Comparison of ENCODE assay signal across 21 cellular contexts in the genomic region with DNA sequence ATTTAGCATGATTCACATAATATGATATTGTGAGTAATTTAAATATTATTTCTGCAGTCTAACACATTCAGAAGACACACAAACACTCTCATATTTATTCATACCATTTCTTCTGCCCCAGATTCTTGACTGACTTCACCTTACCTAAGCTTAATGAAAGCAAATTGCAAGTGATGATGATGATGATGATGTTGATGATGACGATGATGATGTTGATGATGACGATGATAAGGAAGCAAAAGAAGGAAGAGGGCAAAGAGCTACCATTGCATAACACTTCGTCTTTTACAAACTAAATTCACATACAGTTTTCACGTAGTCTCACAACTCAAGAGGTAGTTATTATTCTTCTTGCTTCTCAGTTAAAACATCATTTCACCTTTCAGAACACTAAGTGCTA.
DNase-seq lines count a peak whose midpoint lies in the region; ATAC-seq, FAIRE-seq and TF ChIP-seq lines count a peak whose summit lies in the region.
"Had no signal": no experiment of that assay in that cellular context is flagged by ENCODE, and none has a peak within 500 bp of the region (broad histone marks: within the 10 kb centered on the region; RNA-seq: fewer than 3 reads in every experiment).

No MANE protein-coding gene starts in this region.

- SMC1A ChIA-PET in GM12878 (lab: Charles Lee; ENCODE audit: uncharacterized antibody, unreplicated experiment) = interaction anchor here (0.8 kb wide), 1 partner anchor 250 kb away, joined by 3 read pairs; no protein-coding TSS in a partner anchor

- no peaks in the 10 kb centered on the region for H3K79me2 ChIP-seq in HepG2 (ENCODE audit: insufficient read depth, low read length)
- no peaks in the 10 kb centered on the region for H3K79me2 ChIP-seq in GM12878 (ENCODE audit: control insufficient read depth, insufficient read depth, low read length)

- CTCF ChIA-PET in HepG2 (lab: Yijun Ruan, JAX; ENCODE audit: low intra/inter-chr PET ratio, low total read pairs) (no interaction called here), GM12878 (lab: Yijun Ruan, JAX) (no interaction called here)

- no peak overlapping the region for H3K9ac ChIP-seq in HepG2 (ENCODE audit: insufficient read depth, low read depth, low read length)
- H3K9ac ChIP-seq in GM12878 (ENCODE audit: control insufficient read depth, insufficient read depth, low read length) = no peak overlapping the region
- H3K9ac ChIP-seq: BLaER1 treated with 17β-estradiol and CSF1 and Interleukin-3, amounts not matched to agents 10 nM and 100 nM had no signal

- RAD21 ChIA-PET in GM12878 (lab: Charles Lee; ENCODE audit: unreplicated experiment) = interaction anchor here (1.2 kb wide), 1 partner anchor 19 kb away, joined by 3 read pairs; no protein-coding TSS in a partner anchor

- FAIRE-seq in HepG2 (lab: Jason Lieb, UNC) = no peak
- peak; percentile 64 for FAIRE-seq in GM12878 (lab: Jason Lieb, UNC)
- FAIRE-seq: A549, G401.6, GM12891, GM19239 had no signal

- H4K20me1 ChIP-seq in HepG2 (ENCODE audit: insufficient read depth, low read length) (no peaks in the 10 kb centered on the region), GM12878 (ENCODE audit: control insufficient read depth, insufficient read depth) (no peaks in the 10 kb centered on the region)
- H4K20me1 ChIP-seq: BLaER1 treated with 17β-estradiol and CSF1 and Interleukin-3, amounts not matched to agents 10 nM and 100 nM had no signal

- H3K4me2 ChIP-seq in HepG2 (ENCODE audit: low read depth, low read length) = no peak overlapping the region
- H3K4me2 ChIP-seq in GM12878 (ENCODE audit: control insufficient read depth, insufficient read depth) = no peak overlapping the region
- H3K4me2 ChIP-seq: A549; BLaER1 treated with 17β-estradiol and CSF1 and Interleukin-3, amounts not matched to agents 10 nM and 100 nM had no signal

- H3K9me3 ChIP-seq in HepG2 (ENCODE audit: low read length) (no peaks in the 10 kb centered on the region), right lobe of liver (no peaks in the 10 kb centered on the region), GM12878 (replicated peaks; ENCODE audit: control insufficient read depth, insufficient read depth, low read length) (no peaks in the 10 kb centered on the region)
- H3K9me3 ChIP-seq: A549; BLaER1 treated with 17β-estradiol and CSF1 and Interleukin-3, amounts not matched to agents 10 nM and 100 nM; Caco-2 had no signal

- TF ChIP-seq CTCF in HepG2 (CRISPR knock-in tag; IDR thresholded peaks at IDR 0.05) (no peak), right lobe of liver (IDR thresholded peaks at IDR 0.05) (no peak), GM12878 (IDR thresholded peaks at IDR 0.05 in 2 of 3, conservative IDR thresholded peaks at IDR 0.05 in 1 of 3; ENCODE audit: control insufficient read depth in 2 of 3, extremely low read depth in 1 of 3, insufficient read depth in 1 of 3, low read depth in 3 of 3, low read length in 3 of 3) (no peak)

- H3K36me3 ChIP-seq in HepG2 (replicated peaks in 1 of 2; ENCODE audit: control insufficient read depth in 1 of 2, insufficient read depth in 2 of 2, low read length in 2 of 2) = no peaks in the 10 kb centered on the region
- H3K36me3 ChIP-seq in right lobe of liver = no peaks in the 10 kb centered on the region
- no peaks in the 10 kb centered on the region for H3K36me3 ChIP-seq in GM12878 (ENCODE audit: control insufficient read depth in 2 of 2, insufficient read depth in 2 of 2, low read length in 1 of 2)
- H3K36me3 ChIP-seq: BLaER1 treated with 17β-estradiol and CSF1 and Interleukin-3, amounts not matched to agents 10 nM and 100 nM had no signal

- DNase-seq in HepG2 (ENCODE audit: low spot score) (no peak), right lobe of liver (no peak), GM12878 (ENCODE audit: low read depth, low spot score) (no peak), GM03348 (ENCODE audit: low spot score) (no peak), retina (no peak)
- DNase-seq: AML-193; Caco-2; Calu3; CD4-positive, alpha-beta T cell; CD8-positive, alpha-beta T cell; DMS 273 treated with DMSO at 0.1 percent for 48 hours; DMS153; DMS79 treated with DMSO at 0.1 percent for 48 hours; GF-D8 had no signal

- H3K4me3 ChIP-seq in HepG2 (replicated peaks in 1 of 3; ENCODE audit: insufficient read depth in 1 of 3, low read depth in 2 of 3, low read length in 3 of 3) = no peak overlapping the region
- no peak overlapping the region for H3K4me3 ChIP-seq in right lobe of liver
- H3K4me3 ChIP-seq in GM12878 = no peak overlapping the region
- H3K4me3 ChIP-seq: A549; BLaER1 treated with 17β-estradiol and CSF1 and Interleukin-3, amounts not matched to agents 10 nM and 100 nM had no signal

- H3K4me1 ChIP-seq in HepG2 (ENCODE audit: insufficient read depth, low read length) (no peaks in the 10 kb centered on the region), right lobe of liver (no peaks in the 10 kb centered on the region), GM12878 (ENCODE audit: control insufficient read depth, insufficient read depth, low read length) (no peaks in the 10 kb centered on the region)
- H3K4me1 ChIP-seq: A549; BLaER1 treated with 17β-estradiol and CSF1 and Interleukin-3, amounts not matched to agents 10 nM and 100 nM; Caco-2 had no signal

- TF ChIP-seq POLR2A in HepG2 (IDR thresholded peaks at IDR 0.05; ENCODE audit: insufficient read depth in 1 of 2, low read depth in 2 of 2, low read length in 2 of 2) = no peak
- no peak for TF ChIP-seq POLR2A in right lobe of liver (IDR thresholded peaks at IDR 0.05)
- no peak for TF ChIP-seq POLR2A in GM12878 (IDR thresholded peaks at IDR 0.05; ENCODE audit: low read depth, low read length)

- POLR2A ChIA-PET in HepG2 (lab: Yijun Ruan, JAX) = no interaction called here
- POLR2A ChIA-PET in GM12878 (lab: Charles Lee) = no interaction called here

- TF ChIP-seq RAD21 in HepG2 (CRISPR knock-in tag; IDR thresholded peaks at IDR 0.05) (no peak), GM12878 (IDR thresholded peaks at IDR 0.05; ENCODE audit: insufficient read depth, low read depth, low read length) (no peak)

- H3K27ac ChIP-seq in HepG2 (ENCODE audit: extremely low read length, insufficient read depth, low read length) (no peak overlapping the region), right lobe of liver (no peak overlapping the region), GM12878 (ENCODE audit: control insufficient read depth, insufficient read depth) (no peak overlapping the region)
- H3K27ac ChIP-seq: 22Rv1; A549; BLaER1 treated with 17β-estradiol and CSF1 and Interleukin-3, amounts not matched to agents 10 nM and 100 nM; C4-2B had no signal

- BruUV-seq in HepG2 (replicated peaks; lab: Mats Ljungman, UMichigan) (no TSS peak), GM12878 (replicated peaks; lab: Mats Ljungman, UMichigan) (no TSS peak)

- in situ Hi-C loops in HepG2 (cut with HindIII; ENCODE audit: extremely low pct_ligation_motif_present, low pct_unique_long_range_greater_than_20kb) (no loop called here), GM12878 (cut with MboI) (no loop called here)

- H3K27me3 ChIP-seq in HepG2 (ENCODE audit: control insufficient read depth in 1 of 2, insufficient read depth in 2 of 2, low read length in 2 of 2) (no peaks in the 10 kb centered on the region), right lobe of liver (no peaks in the 10 kb centered on the region), GM12878 (replicated peaks in 1 of 2; ENCODE audit: control insufficient read depth in 2 of 2, insufficient read depth in 2 of 2, low read length in 1 of 2) (no peaks in the 10 kb centered on the region)
- H3K27me3 ChIP-seq: BLaER1 treated with 17β-estradiol and CSF1 and Interleukin-3, amounts not matched to agents 10 nM and 100 nM had no signal

- ATAC-seq in HepG2 (no peak), right lobe of liver (no peak), GM12878 (no peak)
- ATAC-seq: A549; CD8-positive, alpha-beta T cell had no signal

- whole genome bisulfite sequencing in HepG2 (ENCODE audit: low lambda C conversion rate) = 0% methylated on average over 4 of the region's 4 CpGs
- 43% methylated on average over 4 of the region's 4 CpGs for WGBS in right lobe of liver (ENCODE audit: insufficient coverage, low coverage, low lambda C conversion rate, missing lambda C conversion rate)
- WGBS in GM12878 (ENCODE audit: insufficient coverage, insufficient replicate concordance, low lambda C conversion rate, missing lambda C conversion rate) = 38% methylated on average over 4 of the region's 4 CpGs

- TF ChIP-seq EP300 in HepG2 (IDR thresholded peaks at IDR 0.05; ENCODE audit: low read depth in 2 of 2, low read length in 2 of 2) (no peak), HepG2 (CRISPR knock-in tag; IDR thresholded peaks at IDR 0.05; ENCODE audit: borderline replicate concordance) (no peak), GM12878 (IDR thresholded peaks at IDR 0.05; ENCODE audit: borderline replicate concordance in 1 of 2, control insufficient read depth in 1 of 2, low read depth in 2 of 2, low read length in 2 of 2) (no peak)

- H2AFZ ChIP-seq in HepG2 (ENCODE audit: low read length) (no peak overlapping the region), GM12878 (ENCODE audit: control insufficient read depth, low read depth, low read length) (no peak overlapping the region)

- intact Hi-C loops in HepG2 (cut with micrococcal nuclease; ENCODE audit: unreplicated experiment) (no loop called here), right lobe of liver (cut with DNase I) (no loop called here), GM12878 (cut with micrococcal nuclease; ENCODE audit: unreplicated experiment) (no loop called here)

TF ChIP-seq in HepG2, 621 proteins besides CTCF, POLR2A, EP300 and RAD21:
- peak; percentile 93 for TF ChIP-seq CREB1 (IDR thresholded peaks at IDR 0.05)
- TF ChIP-seq CREB1 (CRISPR knock-in tag; IDR thresholded peaks at IDR 0.05) = no peak
- no peak for TF ChIP-seq RAD51 (IDR thresholded peaks at IDR 0.05; ENCODE audit: borderline replicate concordance)

TF ChIP-seq in GM12878, 131 proteins besides CTCF, POLR2A, EP300 and RAD21 (continues in another document):
- TF ChIP-seq, protein P1, sequence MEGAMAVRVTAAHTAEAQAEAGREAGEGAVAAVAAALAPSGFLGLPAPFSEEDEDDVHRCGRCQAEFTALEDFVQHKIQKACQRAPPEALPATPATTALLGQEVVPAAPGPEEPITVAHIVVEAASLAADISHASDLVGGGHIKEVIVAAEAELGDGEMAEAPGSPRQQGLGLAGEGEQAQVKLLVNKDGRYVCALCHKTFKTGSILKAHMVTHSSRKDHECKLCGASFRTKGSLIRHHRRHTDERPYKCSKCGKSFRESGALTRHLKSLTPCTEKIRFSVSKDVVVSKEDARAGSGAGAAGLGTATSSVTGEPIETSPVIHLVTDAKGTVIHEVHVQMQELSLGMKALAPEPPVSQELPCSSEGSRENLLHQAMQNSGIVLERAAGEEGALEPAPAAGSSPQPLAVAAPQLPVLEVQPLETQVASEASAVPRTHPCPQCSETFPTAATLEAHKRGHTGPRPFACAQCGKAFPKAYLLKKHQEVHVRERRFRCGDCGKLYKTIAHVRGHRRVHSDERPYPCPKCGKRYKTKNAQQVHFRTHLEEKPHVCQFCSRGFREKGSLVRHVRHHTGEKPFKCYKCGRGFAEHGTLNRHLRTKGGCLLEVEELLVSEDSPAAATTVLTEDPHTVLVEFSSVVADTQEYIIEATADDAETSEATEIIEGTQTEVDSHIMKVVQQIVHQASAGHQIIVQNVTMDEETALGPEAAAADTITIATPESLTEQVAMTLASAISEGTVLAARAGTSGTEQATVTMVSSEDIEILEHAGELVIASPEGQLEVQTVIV (IDR thresholded peaks at IDR 0.05; ENCODE audit: borderline replicate concordance, partially characterized antibody) = no peak
- no peak for TF ChIP-seq NBN (IDR thresholded peaks at IDR 0.05)
- no peak for TF ChIP-seq ZNF207 (IDR thresholded peaks at IDR 0.05; ENCODE audit: borderline replicate concordance)
